ENCODE assay signal across 16 cellular contexts in genomic region chr10:123890761-123891146, GRCh38. TPM values are rescaled to one million over a fixed set of nuclear protein-coding genes. Genes with fewer than 3 reads are reported as not detected.
DNase-seq lines count a peak whose midpoint lies in the region; ATAC-seq and TF ChIP-seq lines count a peak whose summit lies in the region.
"Had no signal": no experiment of that assay in that cellular context is flagged by ENCODE, and none has a peak within 500 bp of the region (broad histone marks: within the 10 kb centered on the region; RNA-seq: fewer than 3 reads in every experiment).

No MANE protein-coding gene starts in this region.

- no peak overlapping the region for H3K14ac ChIP-seq in neuronal stem cell (ENCODE audit: low read length)

- POLR2A ChIA-PET in activated CD8-positive, alpha-beta T cell treated with anti-CD3 and anti-CD28 coated beads, Interleukin-2, amount 10 ng/mL, durations not matched to agents 7 days and 5 days (lab: Charles Lee), result no interaction called here

- H2BK15ac ChIP-seq in neuronal stem cell (ENCODE audit: low read length), result no peak overlapping the region

- intact Hi-C loops in esophagus squamous epithelium (cut with DNase I), result no loop called here

- H3K4me3 Mint-ChIP-seq in activated CD8-positive, alpha-beta T cell treated with anti-CD3 and anti-CD28 coated beads, Interleukin-2, amount 10 ng/mL, durations not matched to agents 7 days and 5 days, result no peak overlapping the region
- H3K4me3 Mint-ChIP-seq: activated CD8-positive, alpha-beta T cell treated with anti-CD3 and anti-CD28 coated beads for 36 hours; CD8-positive, alpha-beta T cell; central memory CD8-positive, alpha-beta T cell had no signal

- H3K9me3 ChIP-seq in HUES64 (ENCODE audit: insufficient read depth, low read depth, low read length) (no peaks in the 10 kb centered on the region), esophagus squamous epithelium (no peaks in the 10 kb centered on the region), muscle layer of colon (ENCODE audit: low read length) (no peaks in the 10 kb centered on the region), thoracic aorta (no peaks in the 10 kb centered on the region), neuronal stem cell (replicated peaks in 1 of 2; ENCODE audit: control insufficient read depth in 2 of 2, insufficient read depth in 1 of 2, low read depth in 1 of 2, low read length in 2 of 2) (no peaks in the 10 kb centered on the region)

- ATAC-seq in thoracic aorta (ENCODE audit: insufficient number of reproducible peaks, low FRiP score, low read depth) (no peak), HG03095 (IDR thresholded peaks at IDR 0.05; ENCODE audit: unreplicated experiment) (no peak)
- no peak for ATAC-seq in activated CD8-positive, alpha-beta T cell treated with anti-CD3 and anti-CD28 coated beads, Interleukin-2, amount 10 ng/mL, durations not matched to agents 7 days and 5 days
- ATAC-seq: activated CD8-positive, alpha-beta T cell treated with anti-CD3 and anti-CD28 coated beads for 36 hours; CD8-positive, alpha-beta T cell had no signal

- H2BK120ac ChIP-seq in neuronal stem cell (ENCODE audit: low read depth, low read length), result no peak overlapping the region

- no peak overlapping the region for H2AFZ ChIP-seq in neuronal stem cell (ENCODE audit: low read length)

- no peak overlapping the region for H3K4me2 ChIP-seq in neuronal stem cell (ENCODE audit: insufficient read depth, low read length, poor library complexity, severe bottlenecking)

- peak overlapping the region; percentile 64; the same call in 1 of the 2 replicates for H3K9ac ChIP-seq in HUES64 (ENCODE audit: low read depth, low read length)
- peak overlapping the region; percentile 81 for H3K9ac ChIP-seq in muscle layer of colon (ENCODE audit: low read length)
- H3K9ac ChIP-seq in neuronal stem cell (ENCODE audit: low read depth, low read length, poor library complexity), result no peak overlapping the region

- peak overlapping the region; percentile 63 for H3K4me3 ChIP-seq in HUES64 (ENCODE audit: low read length)
- H3K4me3 ChIP-seq in esophagus squamous epithelium, result peak overlapping the region; percentile 20 to 70 (median 47)
- H3K4me3 ChIP-seq in muscle layer of colon (ENCODE audit: low read depth in 1 of 2, low read length in 2 of 2), result peak overlapping the region; percentile 66 to 78
- H3K4me3 ChIP-seq in thoracic aorta, result peak overlapping the region; percentile 90
- no peak overlapping the region for H3K4me3 ChIP-seq in neuronal stem cell (ENCODE audit: low read length in 2 of 2)

- H3K4ac ChIP-seq in neuronal stem cell (ENCODE audit: low read length), result no peak overlapping the region

- peaks cover 26% of the 10 kb centered on the region for H3K27me3 Mint-ChIP-seq in activated CD8-positive, alpha-beta T cell treated with anti-CD3 and anti-CD28 coated beads, Interleukin-2, amount 10 ng/mL, durations not matched to agents 7 days and 5 days (ENCODE audit: low read depth)

- no peak overlapping the region for H2BK12ac ChIP-seq in neuronal stem cell (ENCODE audit: low read length)

- no peak for TF ChIP-seq POLR2A in esophagus squamous epithelium (IDR thresholded peaks at IDR 0.05)

- H3K36me3 ChIP-seq in HUES64 (ENCODE audit: insufficient read depth, low read length), result no peaks in the 10 kb centered on the region
- H3K36me3 ChIP-seq in esophagus squamous epithelium, result no peaks in the 10 kb centered on the region
- no peaks in the 10 kb centered on the region for H3K36me3 ChIP-seq in muscle layer of colon (ENCODE audit: insufficient read depth, low read length)
- no peaks in the 10 kb centered on the region for H3K36me3 ChIP-seq in thoracic aorta
- no peaks in the 10 kb centered on the region for H3K36me3 ChIP-seq in neuronal stem cell (replicated peaks in 1 of 2; ENCODE audit: control insufficient read depth in 2 of 2, insufficient read depth in 2 of 2, low read length in 2 of 2)

- no peak overlapping the region for H3K27ac Mint-ChIP-seq in activated CD8-positive, alpha-beta T cell treated with anti-CD3 and anti-CD28 coated beads, Interleukin-2, amount 10 ng/mL, durations not matched to agents 7 days and 5 days
- H3K27ac Mint-ChIP-seq: activated CD8-positive, alpha-beta T cell treated with anti-CD3 and anti-CD28 coated beads for 36 hours; CD8-positive, alpha-beta T cell had no signal

- no peak overlapping the region for H4K8ac ChIP-seq in neuronal stem cell (ENCODE audit: low read depth, low read length)

- H3K79me1 ChIP-seq in neuronal stem cell (ENCODE audit: low read depth, low read length), result no peaks in the 10 kb centered on the region

- no peak overlapping the region for H3K18ac ChIP-seq in neuronal stem cell (ENCODE audit: low read length)

- H2BK5ac ChIP-seq in neuronal stem cell (ENCODE audit: low read length), result no peak overlapping the region

- 54% methylated on average over 6 of the region's 6 CpGs for WGBS in HUES64
- 48 to 50% methylated on average over 6 of the region's 6 CpGs for WGBS in esophagus squamous epithelium, 2 donors
- no CpG with 5 or more reads among the region's 6 CpGs for WGBS in neuronal stem cell (ENCODE audit: extremely low coverage in 2 of 2, insufficient read length in 2 of 2, insufficient replicate concordance in 1 of 2), 2 donors

- H3K23ac ChIP-seq in neuronal stem cell (ENCODE audit: low read depth, low read length, poor library complexity), result no peak overlapping the region

- H3K4me1 ChIP-seq in HUES64 (ENCODE audit: insufficient read depth, low read length), result peaks cover 9% of the 10 kb centered on the region; the same call in 1 of the 2 replicates
- peaks cover 3 to 40% (median 11%) of the 10 kb centered on the region in 3 donors for H3K4me1 ChIP-seq in esophagus squamous epithelium
- peaks cover 52% of the 10 kb centered on the region for H3K4me1 ChIP-seq in muscle layer of colon (ENCODE audit: insufficient read depth, low read length)
- H3K4me1 ChIP-seq in thoracic aorta (ENCODE audit: control insufficient read depth in 1 of 2, low read depth in 2 of 2), result peaks cover 23 to 42% of the 10 kb centered on the region in 2 donors
- H3K4me1 ChIP-seq in neuronal stem cell (ENCODE audit: control insufficient read depth in 2 of 2, insufficient read depth in 1 of 2, low read depth in 1 of 2, low read length in 2 of 2), result no peaks in the 10 kb centered on the region

- TF ChIP-seq CTCF in esophagus squamous epithelium (IDR thresholded peaks at IDR 0.05), result no peak
- no peak for TF ChIP-seq CTCF in thoracic aorta (IDR thresholded peaks at IDR 0.05)

- H3K36me3 Mint-ChIP-seq in activated CD8-positive, alpha-beta T cell treated with anti-CD3 and anti-CD28 coated beads, Interleukin-2, amount 10 ng/mL, durations not matched to agents 7 days and 5 days (ENCODE audit: low read depth), result no peaks in the 10 kb centered on the region
- H3K36me3 Mint-ChIP-seq: CD8-positive, alpha-beta T cell had no signal

- no peaks in the 10 kb centered on the region for H3K9me3 Mint-ChIP-seq in activated CD8-positive, alpha-beta T cell treated with anti-CD3 and anti-CD28 coated beads, Interleukin-2, amount 10 ng/mL, durations not matched to agents 7 days and 5 days (ENCODE audit: insufficient read depth)
- H3K9me3 Mint-ChIP-seq: activated CD8-positive, alpha-beta T cell treated with anti-CD3 and anti-CD28 coated beads for 36 hours; CD8-positive, alpha-beta T cell; central memory CD8-positive, alpha-beta T cell had no signal

- H2AK5ac ChIP-seq in neuronal stem cell (ENCODE audit: low read depth, low read length), result no peak overlapping the region

- DNase-seq in esophagus squamous epithelium (lab: John Stamatoyannopoulos, UW), result no peak
- no peak for DNase-seq in thoracic aorta (ENCODE audit: low spot score)
- DNase-seq in neuronal stem cell (ENCODE audit: low spot score), result no peak
- DNase-seq in NCI-H748 treated with DMSO at 0.1 percent for 48 hours (lab: John Stamatoyannopoulos, UW), result no peak
- DNase-seq in activated CD8-positive, alpha-beta T cell treated with anti-CD3 and anti-CD28 coated beads, Interleukin-2, amount 10 ng/mL, durations not matched to agents 7 days and 5 days, result no peak
- DNase-seq: activated CD8-positive, alpha-beta T cell treated with anti-CD3 and anti-CD28 coated beads for 36 hours; activated naive CD4-positive, alpha-beta T cell; CD8-positive, alpha-beta T cell; NCI-H446 treated with DMSO at 0.1 percent for 48 hours; stimulated activated CD4-positive, alpha-beta T cell treated with anti-CD3 and anti-CD28 coated beads, Interleukin-4, amount 100 ng/mL, for 24 hours; stimulated activated naive CD4-positive, alpha-beta T cell had no signal

- no peak overlapping the region for H3K27ac ChIP-seq in HUES64 (ENCODE audit: low read depth, low read length)
- peak overlapping the region; percentile 72 to 93 (median 86) for H3K27ac ChIP-seq in esophagus squamous epithelium
- H3K27ac ChIP-seq in muscle layer of colon (ENCODE audit: low read depth, low read length), result peak overlapping the region; percentile 97
- H3K27ac ChIP-seq in thoracic aorta, result peak overlapping the region; percentile 97 to 99
- no peak overlapping the region for H3K27ac ChIP-seq in neuronal stem cell (replicated peaks; ENCODE audit: low read length)

- H4K91ac ChIP-seq in neuronal stem cell (ENCODE audit: low read depth, low read length, poor library complexity), result no peak overlapping the region

- CTCF ChIA-PET in activated CD8-positive, alpha-beta T cell treated with anti-CD3 and anti-CD28 coated beads, Interleukin-2, amount 10 ng/mL, durations not matched to agents 7 days and 5 days (lab: Charles Lee), result no interaction called here

- H3K27me3 ChIP-seq in HUES64 (ENCODE audit: insufficient read depth, low read length), result peaks cover 47% of the 10 kb centered on the region
- H3K27me3 ChIP-seq in esophagus squamous epithelium, result peaks cover 0 to 27% (median 0%) of the 10 kb centered on the region in 4 donors
- H3K27me3 ChIP-seq in muscle layer of colon (ENCODE audit: control insufficient read depth in 1 of 2, insufficient read depth in 2 of 2, low read length in 2 of 2), result no peaks in the 10 kb centered on the region
- no peaks in the 10 kb centered on the region for H3K27me3 ChIP-seq in thoracic aorta (replicated peaks; ENCODE audit: insufficient read depth)
- H3K27me3 ChIP-seq in neuronal stem cell (ENCODE audit: control insufficient read depth in 3 of 3, insufficient read depth in 3 of 3, low read depth in 1 of 3, low read length in 3 of 3), result peaks cover 4 to 72% (median 31%) of the 10 kb centered on the region in 3 experiments

- no peaks in the 10 kb centered on the region for H3K4me1 Mint-ChIP-seq in activated CD8-positive, alpha-beta T cell treated with anti-CD3 and anti-CD28 coated beads, Interleukin-2, amount 10 ng/mL, durations not matched to agents 7 days and 5 days (ENCODE audit: low read depth)
- H3K4me1 Mint-ChIP-seq: central memory CD8-positive, alpha-beta T cell had no signal

RNA-seq across cellular contexts. Expression of gene CPXM2, which starts 0.9 kb away (rescaled TPM):
- polyA plus RNA-seq in HUES64 (2013, experiment 1 of 2), result 2.8 TPM
- polyA plus RNA-seq in HUES64 (2013, experiment 2 of 2), result 3.0 TPM
- total RNA-seq in esophagus squamous epithelium (1 to 10 TPM; 2.5 to 9.2 (median 3.0) TPM), thoracic aorta (100 to 1,000 TPM; 275 to 348 TPM)
- polyA plus RNA-seq in neuronal stem cell (2013, experiment 1 of 2), result 0.03 TPM
- polyA plus RNA-seq in neuronal stem cell (2013, experiment 2 of 2), result 0.04 TPM
- total RNA-seq in activated CD8-positive, alpha-beta T cell treated with anti-CD3 and anti-CD28 coated beads, Interleukin-2, amount 10 ng/mL, durations not matched to agents 7 days and 5 days, result not detected
- total RNA-seq: activated CD8-positive, alpha-beta T cell treated with anti-CD3 and anti-CD28 coated beads for 36 hours; CD8-positive, alpha-beta T cell; osteocyte had no signal

Comparison
In these comparisons a context has a peak if more than half of its experiments do, and no peak if none do; other contexts are left out.
1. H3K27ac ChIP-seq: peak in esophagus squamous epithelium (4 of 4), muscle layer of colon (single experiment) and thoracic aorta (2 of 2); none in HUES64 (single experiment) and neuronal stem cell (single experiment).
2. H3K4me3 ChIP-seq: peak in HUES64 (single experiment), esophagus squamous epithelium (4 of 4), muscle layer of colon (2 of 2) and thoracic aorta (single experiment); none in neuronal stem cell (0 of 2).
3. RNA of gene CPXM2, which starts 0.9 kb away (total RNA-seq): 275 to 348 TPM in thoracic aorta; 2.5 to 9.2 TPM in esophagus squamous epithelium and not detected in activated CD8-positive, alpha-beta T cell treated with anti-CD3 and anti-CD28 coated beads, Interleukin-2, amount 10 ng/mL, durations not matched to agents 7 days and 5 days; every median in the first group is over 10 times any median in the second.